In the genomic region with DNA sequence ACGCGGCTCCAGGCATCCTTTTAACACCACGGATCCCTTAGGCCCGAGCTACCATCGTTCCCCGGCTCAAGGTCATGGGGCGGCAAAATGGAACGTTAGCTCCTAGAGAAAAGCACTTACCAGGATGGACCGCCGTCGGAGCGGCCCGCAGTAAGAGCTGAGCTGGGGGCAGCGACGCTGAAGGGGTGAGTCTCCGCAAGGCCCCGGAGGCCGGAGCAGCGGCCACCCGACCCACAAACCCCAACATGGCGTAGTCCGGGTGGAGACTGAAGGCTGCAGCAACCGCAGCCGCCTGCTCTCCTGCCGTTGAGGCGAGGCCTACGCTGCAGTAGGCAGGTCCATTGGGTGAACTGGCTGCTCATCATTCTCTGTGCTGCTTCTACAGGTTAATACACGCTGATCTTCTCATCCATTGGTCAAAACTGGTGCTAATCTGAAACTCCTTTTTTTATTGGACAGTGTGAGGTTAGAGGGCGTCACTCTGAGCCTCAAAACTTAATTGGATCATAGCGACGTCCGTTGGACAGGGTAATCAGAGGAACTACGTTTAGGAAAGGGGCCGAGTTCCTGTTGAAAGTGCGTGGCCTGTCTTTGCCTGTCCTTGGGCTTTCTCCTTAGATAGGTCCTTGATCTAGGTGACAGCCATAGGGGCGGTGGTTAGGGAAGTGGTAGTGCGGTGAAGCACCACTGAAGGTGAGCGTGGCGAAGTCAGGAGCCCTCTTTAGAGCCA, we compare ENCODE assay signal across 8 cellular contexts. TPM values are rescaled to one million over a fixed set of nuclear protein-coding genes. Genes with fewer than 3 reads are reported as not detected.
A peak's percentile ranks its signal among the peaks of the same experiment; 100 is the strongest.
DNase-seq lines count a peak whose midpoint lies in the region; ATAC-seq and TF ChIP-seq lines count a peak whose summit lies in the region.

A gene (minus strand): TSS at position 268 of the 730 bp plus-strand sequence. CDS start 21 bp downstream, at position 247.

- ATAC-seq in RWPE2 (ENCODE audit: low read depth): peak; percentile 99
- ATAC-seq in naive thymus-derived CD8-positive, alpha-beta T cell: peak; percentile 93 to 97

- peaks cover 49% of the 10 kb centered on the region for H3K36me3 Mint-ChIP-seq in activated T-helper 2 cell treated with anti-CD3 and anti-CD28 coated beads, Interferon-gamma antibody, Interleukin-2, Interleukin-4, amounts not matched to agents 10 μg/mL and 5 μg/mL and 100 μg/mL, durations not matched to agents 14 hours and 24 hours and 36 hours (ENCODE audit: low read depth)
- H3K36me3 Mint-ChIP-seq in naive thymus-derived CD8-positive, alpha-beta T cell: peaks cover 0 to 42% (median 10%) of the 10 kb centered on the region in 3 donors

- H3K4me3 ChIP-seq in RWPE2 (ENCODE audit: severe bottlenecking) (peak within 1 kb of the TSS; percentile 71), fibroblast of mammary gland (ENCODE audit: control insufficient read depth, low read depth, low read length) (peak within 1 kb of the TSS; percentile 100)

- H3K27me3 Mint-ChIP-seq in activated T-helper 2 cell treated with anti-CD3 and anti-CD28 coated beads, Interferon-gamma antibody, Interleukin-2, Interleukin-4, amounts not matched to agents 10 μg/mL and 5 μg/mL and 100 μg/mL, durations not matched to agents 14 hours and 24 hours and 36 hours (ENCODE audit: low read depth): no peaks in the 10 kb centered on the region
- no peaks in the 10 kb centered on the region for H3K27me3 Mint-ChIP-seq in naive thymus-derived CD8-positive, alpha-beta T cell

- TF ChIP-seq CTCF in RWPE2 (IDR thresholded peaks at IDR 0.05; ENCODE audit: poor library complexity, severe bottlenecking) (no peak), fibroblast of mammary gland (conservative IDR thresholded peaks at IDR 0.05; ENCODE audit: control insufficient read depth, insufficient read depth, low read depth, low read length) (no peak)

- peak within 1 kb of the TSS; percentile 97 for H3K27ac Mint-ChIP-seq in activated T-helper 2 cell treated with anti-CD3 and anti-CD28 coated beads, Interferon-gamma antibody, Interleukin-2, Interleukin-4, amounts not matched to agents 10 μg/mL and 5 μg/mL and 100 μg/mL, durations not matched to agents 14 hours and 24 hours and 36 hours
- peak within 1 kb of the TSS; percentile 90 to 100 (median 98) for H3K27ac Mint-ChIP-seq in naive thymus-derived CD8-positive, alpha-beta T cell

- peaks cover 41% of the 10 kb centered on the region for H3K36me3 ChIP-seq in RWPE2 (ENCODE audit: low read depth)

- H3K4me1 ChIP-seq in RWPE2 (ENCODE audit: insufficient read depth, poor library complexity, severe bottlenecking): peaks cover 8% of the 10 kb centered on the region

- no peaks in the 10 kb centered on the region for H3K9me3 ChIP-seq in RWPE2 (ENCODE audit: severe bottlenecking)

- intact Hi-C loops in activated T-helper 2 cell treated with anti-CD3 and anti-CD28 coated beads, Interferon-gamma antibody, Interleukin-2, Interleukin-4, amounts not matched to agents 10 μg/mL and 5 μg/mL and 100 μg/mL, durations not matched to agents 14 hours and 24 hours and 36 hours (cut with micrococcal nuclease): loop anchor here (1.0 to 2.0 kb wide), 3 partner anchors 10 to 79 kb away; a partner anchor contains a TSS

- DNase-seq in EH (ENCODE audit: low read depth) (peak; percentile 100), H4 (ENCODE audit: low spot score) (peak; percentile 100), LoVo (ENCODE audit: low spot score) (peak; percentile 100), RWPE2 (ENCODE audit: low spot score) (peak; percentile 97), fibroblast of mammary gland (ENCODE audit: low read depth) (peak; percentile 100)
- DNase-seq in activated T-helper 2 cell treated with anti-CD3 and anti-CD28 coated beads, Interferon-gamma antibody, Interleukin-2, Interleukin-4, amounts not matched to agents 10 μg/mL and 5 μg/mL and 100 μg/mL, durations not matched to agents 14 hours and 24 hours and 36 hours (ENCODE audit: low spot score): peak; percentile 93
- DNase-seq in naive thymus-derived CD8-positive, alpha-beta T cell: peak; percentile 75 to 97 (median 89)
- peak; percentile 77 to 97 (median 92) for DNase-seq in stimulated activated naive CD4-positive, alpha-beta T cell (lab: John Stamatoyannopoulos, UW)

- peaks cover 29% of the 10 kb centered on the region for H3K4me1 Mint-ChIP-seq in activated T-helper 2 cell treated with anti-CD3 and anti-CD28 coated beads, Interferon-gamma antibody, Interleukin-2, Interleukin-4, amounts not matched to agents 10 μg/mL and 5 μg/mL and 100 μg/mL, durations not matched to agents 14 hours and 24 hours and 36 hours (ENCODE audit: low read depth)
- H3K4me1 Mint-ChIP-seq in naive thymus-derived CD8-positive, alpha-beta T cell: peaks cover 11 to 42% (median 39%) of the 10 kb centered on the region in 4 donors

- peak within 1 kb of the TSS; percentile 98 for H3K4me3 Mint-ChIP-seq in activated T-helper 2 cell treated with anti-CD3 and anti-CD28 coated beads, Interferon-gamma antibody, Interleukin-2, Interleukin-4, amounts not matched to agents 10 μg/mL and 5 μg/mL and 100 μg/mL, durations not matched to agents 14 hours and 24 hours and 36 hours (ENCODE audit: low read depth)
- peak within 1 kb of the TSS; percentile 79 to 98 (median 95) for H3K4me3 Mint-ChIP-seq in naive thymus-derived CD8-positive, alpha-beta T cell

- H3K9me3 Mint-ChIP-seq in activated T-helper 2 cell treated with anti-CD3 and anti-CD28 coated beads, Interferon-gamma antibody, Interleukin-2, Interleukin-4, amounts not matched to agents 10 μg/mL and 5 μg/mL and 100 μg/mL, durations not matched to agents 14 hours and 24 hours and 36 hours: no peaks in the 10 kb centered on the region
- H3K9me3 Mint-ChIP-seq in naive thymus-derived CD8-positive, alpha-beta T cell: no peaks in the 10 kb centered on the region

- POLR2A ChIA-PET in naive thymus-derived CD8-positive, alpha-beta T cell (lab: Charles Lee): interaction anchor here (0.5 to 4.2 kb wide), 14 partner anchors 11 to 717 kb away, joined by 3 to 74 read pairs (median 4); a partner anchor contains a TSS

- no peaks in the 10 kb centered on the region for H3K27me3 ChIP-seq in RWPE2 (ENCODE audit: insufficient read depth, poor library complexity, severe bottlenecking)

- peak within 1 kb of the TSS; percentile 65 for H3K27ac ChIP-seq in RWPE2 (ENCODE audit: poor library complexity, severe bottlenecking)

RNA-seq across cellular contexts. Expression of the gene that starts here (rescaled TPM):
- total RNA-seq in H4 (2014; rRNA removed; shearing (Covaris generic)): 765 and 888 TPM in 2 replicates
- 729 and 735 TPM in 2 replicates for total RNA-seq in activated T-helper 2 cell treated with anti-CD3 and anti-CD28 coated beads, Interferon-gamma antibody, Interleukin-2, Interleukin-4, amounts not matched to agents 10 μg/mL and 5 μg/mL and 100 μg/mL, durations not matched to agents 14 hours and 24 hours and 36 hours
- 100 to 1,000 TPM; 269 to 285 TPM for total RNA-seq in naive thymus-derived CD8-positive, alpha-beta T cell
- polyA plus RNA-seq in naive thymus-derived CD8-positive, alpha-beta T cell: 100 to 1,000 TPM; 724 to 879 (median 771) TPM

Comparison
In these comparisons a context has a peak if more than half of its experiments do, and no peak if none do; other contexts are left out.
1. Peak in every context shown above with its lines: DNase-seq, ATAC-seq, H3K4me3 ChIP-seq and H3K27ac ChIP-seq.